ENCODE assay signal across 34 cellular contexts in genomic region chr10:65802391-65802790, GRCh38.
"Had no signal": no experiment of that assay in that cellular context is flagged by ENCODE, and none has a peak within 500 bp of the region (broad histone marks: within the 10 kb centered on the region; RNA-seq: fewer than 3 reads in every experiment).

No MANE protein-coding gene starts in this region.

- H3K4me1 ChIP-seq: adrenal gland, body of pancreas, breast epithelium had no signal

- H3K27ac ChIP-seq: adrenal gland, body of pancreas, brain microvascular endothelial cell, breast epithelium, VCaP had no signal

- ATAC-seq: activated CD8-positive, alpha-beta T cell treated with anti-CD3 and anti-CD28 coated beads for 36 hours; activated naive CD4-positive, alpha-beta T cell treated with anti-CD3 and anti-CD28 coated beads, Interleukin-2, amount 50 U/mL, for 72 hours; activated T-cell treated with anti-CD3 and anti-CD28 coated beads, Interleukin-2, amount 50 U/mL, for 4 hours; activated T-cell treated with anti-CD3 and anti-CD28 coated beads, Interleukin-2, amount 50 U/mL, for 72 hours; activated T-helper 17 cell treated with anti-CD3 and anti-CD28 coated beads, Interleukin-2, amount 50 U/mL, for 72 hours; body of pancreas had no signal

- DNase-seq: activated B cell treated with CpG ODN at 0.5 μM for 24 hours; activated CD4-positive, alpha-beta memory T cell treated with anti-CD3 and anti-CD28 coated beads for 36 hours; activated CD4-positive, alpha-beta T cell treated with anti-CD3 and anti-CD28 coated beads for 4 hours; activated CD4-positive, alpha-beta T cell treated with anti-CD3 and anti-CD28 coated beads, Interleukin-2, amount 10 ng/mL, durations not matched to agents 24 days and 14 days; activated CD4-positive, alpha-beta T cell treated with anti-CD3 and anti-CD28 coated beads, Interleukin-2, amount 50 U/mL, for 1 hour; activated CD4-positive, alpha-beta T cell treated with anti-CD3 and anti-CD28 coated beads, Interleukin-2, amount 50 U/mL, for 4 hours; activated CD4-positive, CD25-positive, alpha-beta regulatory T cell treated with anti-CD3 and anti-CD28 coated beads, Interleukin-2, amount 50 U/mL, for 72 hours; activated CD8-positive, alpha-beta memory T cell treated with anti-CD3 and anti-CD28 coated beads, Interleukin-2, amount 50 U/mL, for 4 hours; activated CD8-positive, alpha-beta T cell treated with anti-CD3 and anti-CD28 coated beads for 36 hours; activated effector memory CD4-positive, alpha-beta T cell treated with anti-CD3 and anti-CD28 coated beads, Interleukin-2, amount 50 U/mL, for 16 hours; activated gamma-delta T cell treated with Interleukin-2 at 50 U/mL for 16 hours; activated naive CD4-positive, alpha-beta T cell; activated naive CD4-positive, alpha-beta T cell treated with anti-CD3 and anti-CD28 coated beads for 36 hours; activated naive CD4-positive, alpha-beta T cell treated with anti-CD3 and anti-CD28 coated beads, Interleukin-2, amount 50 U/mL, for 16 hours; activated naive CD8-positive, alpha-beta T cell treated with anti-CD3 and anti-CD28 coated beads for 36 hours; activated T-cell treated with anti-CD3 and anti-CD28 coated beads for 4 hours; activated T-cell treated with anti-CD3 and anti-CD28 coated beads, Interleukin-2, amount 50 U/mL, for 1 hour; activated T-cell treated with anti-CD3 and anti-CD28 coated beads, Interleukin-2, amount 50 U/mL, for 4 hours; activated T-cell treated with anti-CD3 and anti-CD28 coated beads, Interleukin-2, amount 50 U/mL, for 72 hours; adrenal gland; amniotic stem cell; aorta; body of pancreas; brain microvascular endothelial cell; central memory CD4-positive, alpha-beta T cell; T-helper 2 cell; T-helper 9 cell had no signal

- H3K27me3 ChIP-seq: adrenal gland, body of pancreas, brain microvascular endothelial cell, breast epithelium had no signal

- FAIRE-seq: astrocyte, colon, TTC549 had no signal

- H3K4me3 ChIP-seq: adrenal gland, body of pancreas, breast epithelium had no signal

- H3K9me3 ChIP-seq: adrenal gland, body of pancreas, breast epithelium had no signal

- H3K36me3 ChIP-seq: adrenal gland, brain microvascular endothelial cell, breast epithelium had no signal
